ENCODE assay signal across 26 cellular contexts in genomic region chr13:53839461-53839860, GRCh38.
DNase-seq lines count a peak whose midpoint lies in the region; ATAC-seq and TF ChIP-seq lines count a peak whose summit lies in the region.
"Had no signal": no experiment of that assay in that cellular context is flagged by ENCODE, and none has a peak within 500 bp of the region (broad histone marks: within the 10 kb centered on the region; RNA-seq: fewer than 3 reads in every experiment).

No MANE protein-coding gene starts in this region.

- H3K9me3 Mint-ChIP-seq in WTC11: peaks cover 28% of the 10 kb centered on the region

- TF ChIP-seq CTCF in WTC11 (IDR thresholded peaks at IDR 0.05): no peak

- H3K27ac Mint-ChIP-seq in WTC11: no peak overlapping the region
- H3K27ac Mint-ChIP-seq: B cell; CD14-positive monocyte; CD4-positive, alpha-beta memory T cell; CD4-positive, alpha-beta T cell; CD4-positive, CD25-positive, alpha-beta regulatory T cell; CD8-positive, alpha-beta memory T cell; CD8-positive, alpha-beta T cell had no signal

- no peaks in the 10 kb centered on the region for H3K4me1 Mint-ChIP-seq in WTC11
- H3K4me1 Mint-ChIP-seq: B cell; CD14-positive monocyte; CD4-positive, alpha-beta memory T cell; CD4-positive, CD25-positive, alpha-beta regulatory T cell; CD8-positive, alpha-beta memory T cell had no signal

- H3K27me3 Mint-ChIP-seq in WTC11 (ENCODE audit: low read depth): no peaks in the 10 kb centered on the region
- H3K27me3 Mint-ChIP-seq: B cell; CD4-positive, alpha-beta memory T cell; CD4-positive, alpha-beta T cell; CD4-positive, CD25-positive, alpha-beta regulatory T cell; CD8-positive, alpha-beta memory T cell had no signal

- peaks cover 8% of the 10 kb centered on the region for H3K36me3 Mint-ChIP-seq in WTC11
- H3K36me3 Mint-ChIP-seq: CD14-positive monocyte; CD4-positive, alpha-beta memory T cell; CD4-positive, CD25-positive, alpha-beta regulatory T cell; CD8-positive, alpha-beta memory T cell; CD8-positive, alpha-beta T cell had no signal

- TF ChIP-seq POLR2A in erythroblast (IDR thresholded peaks at IDR 0.05; ENCODE audit: low read length): no peak

- POLR2A ChIA-PET in WTC11 (lab: Charles Lee): no interaction called here

- H3K4me3 Mint-ChIP-seq in WTC11: no peak overlapping the region
- H3K4me3 Mint-ChIP-seq: B cell; CD14-positive monocyte; CD4-positive, alpha-beta memory T cell; CD4-positive, alpha-beta T cell; CD4-positive, CD25-positive, alpha-beta regulatory T cell; CD8-positive, alpha-beta memory T cell; CD8-positive, alpha-beta T cell had no signal

- CTCF ChIA-PET in WTC11 (lab: Charles Lee): no interaction called here

- ATAC-seq in WTC11: no peak
- ATAC-seq: A549; CD8-positive, alpha-beta T cell had no signal

- DNase-seq in OCI-M1 (lab: John Stamatoyannopoulos, UW) (peak; percentile 5), WTC11 (ENCODE audit: low spot score) (no peak), C1 segment of cervical spinal cord (lab: John Stamatoyannopoulos, UW) (no peak), erythroblast (lab: John Stamatoyannopoulos, UW) (no peak)
- DNase-seq: 8988T; ACHN; AML-193; BE2C; Caco-2; Calu3; CD4-positive, alpha-beta memory T cell; CD4-positive, alpha-beta T cell; CD4-positive, CD25-positive, alpha-beta regulatory T cell; CD8-positive, alpha-beta memory T cell; CD8-positive, alpha-beta T cell; COR-L47; DMS 273 treated with DMSO at 0.1 percent for 48 hours; DMS153; DMS53; DMS79; DMS79 treated with DMSO at 0.1 percent for 48 hours; DND-41; EL had no signal

TF ChIP-seq in WTC11, 78 proteins besides CTCF, POLR2A, EP300 and RAD21:
- TF ChIP-seq ZNF317 (CRISPR knock-in tag; IDR thresholded peaks at IDR 0.05; ENCODE audit: borderline replicate concordance, low read depth): peak; percentile 91
- no peak for TF ChIP-seq ZMAT4 (CRISPR knock-in tag; IDR thresholded peaks at IDR 0.05)
